In genomic region chr6:6246539-6246938, GRCh38 we compare ENCODE assay signal across 15 cellular contexts.
A peak's percentile ranks its signal among the peaks of the same experiment; 100 is the strongest.
DNase-seq lines count a peak whose midpoint lies in the region; ATAC-seq and TF ChIP-seq lines count a peak whose summit lies in the region.
"Had no signal": no experiment of that assay in that cellular context is flagged by ENCODE, and none has a peak within 500 bp of the region (broad histone marks: within the 10 kb centered on the region; RNA-seq: fewer than 3 reads in every experiment).

No MANE protein-coding gene starts in this region.

- no TSS peak for BruUV-seq in MCF 10A (replicated peaks; lab: Mats Ljungman, UMichigan)

- no peak overlapping the region for H3K4me3 ChIP-seq in esophagus muscularis mucosa
- H3K4me3 ChIP-seq: smooth muscle cell had no signal

- H3K4me3 Mint-ChIP-seq in MCF 10A (ENCODE audit: unreplicated experiment): no peak overlapping the region
- no peak overlapping the region for H3K4me3 Mint-ChIP-seq in T-cell
- H3K4me3 Mint-ChIP-seq: activated CD8-positive, alpha-beta memory T cell treated with anti-CD3 and anti-CD28 coated beads, Interleukin-2, amount 10 ng/mL, durations not matched to agents 7 days and 5 days; CD4-positive, alpha-beta memory T cell; naive thymus-derived CD8-positive, alpha-beta T cell; T-helper 2 cell treated with Interferon-gamma antibody and Interleukin-4, amounts not matched to agents 5 μg/mL and 100 μg/mL, for 36 hours had no signal

- no peaks in the 10 kb centered on the region for H3K9me3 ChIP-seq in esophagus muscularis mucosa

- H3K4me1 Mint-ChIP-seq in MCF 10A (ENCODE audit: insufficient read depth, unreplicated experiment) (no peaks in the 10 kb centered on the region), T-cell (no peaks in the 10 kb centered on the region)
- H3K4me1 Mint-ChIP-seq: activated CD8-positive, alpha-beta memory T cell treated with anti-CD3 and anti-CD28 coated beads, Interleukin-2, amount 10 ng/mL, durations not matched to agents 7 days and 5 days; CD4-positive, alpha-beta memory T cell had no signal

- intact Hi-C loops in MCF 10A (cut with micrococcal nuclease): no loop called here
- intact Hi-C loops in esophagus muscularis mucosa (cut with DNase I): no loop called here

- H3K9me3 Mint-ChIP-seq in MCF 10A (ENCODE audit: unreplicated experiment) (peaks cover 7% of the 10 kb centered on the region), T-cell (no peaks in the 10 kb centered on the region)
- peaks cover 0 to 5% of the 10 kb centered on the region in 2 donors for H3K9me3 Mint-ChIP-seq in activated naive CD4-positive, alpha-beta T cell treated with anti-CD3 and anti-CD28 coated beads, Interleukin-2, amount 50 U/mL, for 72 hours
- H3K9me3 Mint-ChIP-seq: T-helper 2 cell treated with Interferon-gamma antibody and Interleukin-4, amounts not matched to agents 5 μg/mL and 100 μg/mL, for 36 hours had no signal

- H3K36me3 Mint-ChIP-seq in MCF 10A (ENCODE audit: insufficient read depth, unreplicated experiment): no peaks in the 10 kb centered on the region
- H3K36me3 Mint-ChIP-seq in activated naive CD4-positive, alpha-beta T cell treated with anti-CD3 and anti-CD28 coated beads, Interleukin-2, amount 50 U/mL, for 72 hours: no peaks in the 10 kb centered on the region
- no peaks in the 10 kb centered on the region for H3K36me3 Mint-ChIP-seq in T-cell
- H3K36me3 Mint-ChIP-seq: activated CD8-positive, alpha-beta memory T cell treated with anti-CD3 and anti-CD28 coated beads, Interleukin-2, amount 10 ng/mL, durations not matched to agents 7 days and 5 days; CD4-positive, alpha-beta memory T cell; naive thymus-derived CD8-positive, alpha-beta T cell had no signal

- 45% methylated on average over 2 of the region's 2 CpGs for WGBS in esophagus muscularis mucosa

- POLR2A ChIA-PET in MCF 10A (lab: Yijun Ruan, JAX): no interaction called here
- POLR2A ChIA-PET in T-cell (lab: Charles Lee): no interaction called here

- TF ChIP-seq EP300 in esophagus muscularis mucosa (IDR thresholded peaks at IDR 0.05): no peak

- ATAC-seq in GM18517 (IDR thresholded peaks at IDR 0.05; ENCODE audit: unreplicated experiment) (peak; percentile 91), GM21423 (IDR thresholded peaks at IDR 0.05; ENCODE audit: unreplicated experiment) (peak; percentile 79), HG03175 (IDR thresholded peaks at IDR 0.05; ENCODE audit: unreplicated experiment) (peak; percentile 92), T-cell (replicated peaks in 1 of 4) (no peak)
- ATAC-seq in activated naive CD4-positive, alpha-beta T cell treated with anti-CD3 and anti-CD28 coated beads, Interleukin-2, amount 50 U/mL, for 72 hours: no peak
- ATAC-seq: activated CD8-positive, alpha-beta memory T cell treated with anti-CD3 and anti-CD28 coated beads, Interleukin-2, amount 10 ng/mL, durations not matched to agents 7 days and 5 days; naive thymus-derived CD8-positive, alpha-beta T cell had no signal

- CTCF ChIA-PET in MCF 10A (lab: Yijun Ruan, JAX): no interaction called here
- CTCF ChIA-PET in T-cell (lab: Charles Lee): interaction anchor here in 1 of 2 donors (0.6 kb wide), 1 partner anchor 1353 kb away, joined by 4 read pairs; no protein-coding TSS in a partner anchor

- TF ChIP-seq CTCF in MCF 10A (IDR thresholded peaks at IDR 0.05; ENCODE audit: unreplicated experiment): no peak
- no peak for TF ChIP-seq CTCF in esophagus muscularis mucosa (IDR thresholded peaks at IDR 0.05)

- peaks cover 0 to 15% (median 0%) of the 10 kb centered on the region in 4 donors for H3K27me3 ChIP-seq in esophagus muscularis mucosa

- H3K27ac ChIP-seq in esophagus muscularis mucosa (replicated peaks in 1 of 4): no peak overlapping the region

- no peak overlapping the region for H3K27ac Mint-ChIP-seq in MCF 10A (ENCODE audit: low read depth, unreplicated experiment)
- no peak overlapping the region for H3K27ac Mint-ChIP-seq in activated naive CD4-positive, alpha-beta T cell treated with anti-CD3 and anti-CD28 coated beads, Interleukin-2, amount 50 U/mL, for 72 hours
- no peak overlapping the region for H3K27ac Mint-ChIP-seq in T-cell
- H3K27ac Mint-ChIP-seq: activated CD8-positive, alpha-beta memory T cell treated with anti-CD3 and anti-CD28 coated beads, Interleukin-2, amount 10 ng/mL, durations not matched to agents 7 days and 5 days; CD4-positive, alpha-beta memory T cell; naive thymus-derived CD8-positive, alpha-beta T cell; T-helper 2 cell treated with Interferon-gamma antibody and Interleukin-4, amounts not matched to agents 5 μg/mL and 100 μg/mL, for 36 hours had no signal

- H3K4me1 ChIP-seq in esophagus muscularis mucosa: no peaks in the 10 kb centered on the region

- no peak for TF ChIP-seq POLR2A in esophagus muscularis mucosa (IDR thresholded peaks at IDR 0.05; ENCODE audit: low read depth)

- peak; percentile 43 for DNase-seq in SW480 (ENCODE audit: low spot score)
- no peak for DNase-seq in MCF 10A (ENCODE audit: unreplicated experiment)
- DNase-seq in activated naive CD4-positive, alpha-beta T cell treated with anti-CD3 and anti-CD28 coated beads, Interleukin-2, amount 50 U/mL, for 72 hours (ENCODE audit: low spot score in 2 of 2): no peak
- DNase-seq in T-cell: no peak
- DNase-seq in esophagus muscularis mucosa (ENCODE audit: extremely low spot score): no peak
- DNase-seq: activated CD8-positive, alpha-beta memory T cell treated with anti-CD3 and anti-CD28 coated beads, Interleukin-2, amount 10 ng/mL, durations not matched to agents 7 days and 5 days; CD4-positive, alpha-beta memory T cell; MM.1S; naive thymus-derived CD8-positive, alpha-beta T cell; NK-92 treated with Interleukin-12 subunit alpha and Interleukin-12 subunit beta, amount 100 ng/mL, for 24 hours had no signal

- peaks cover 98% of the 10 kb centered on the region for H3K27me3 Mint-ChIP-seq in MCF 10A (ENCODE audit: insufficient read depth, unreplicated experiment)
- H3K27me3 Mint-ChIP-seq in T-cell: peaks cover 34 to 35% of the 10 kb centered on the region in 2 donors

- no peaks in the 10 kb centered on the region for H3K36me3 ChIP-seq in esophagus muscularis mucosa

Comparison
In these comparisons a context has a peak if more than half of its experiments do, and no peak if none do; other contexts are left out.
1. ATAC-seq: peak in GM18517 (single experiment), GM21423 (single experiment) and HG03175 (single experiment); none in activated naive CD4-positive, alpha-beta T cell treated with anti-CD3 and anti-CD28 coated beads, Interleukin-2, amount 50 U/mL, for 72 hours (0 of 2) and T-cell (0 of 4).